Comparison of ENCODE assay signal across 27 cellular contexts in the genomic region with DNA sequence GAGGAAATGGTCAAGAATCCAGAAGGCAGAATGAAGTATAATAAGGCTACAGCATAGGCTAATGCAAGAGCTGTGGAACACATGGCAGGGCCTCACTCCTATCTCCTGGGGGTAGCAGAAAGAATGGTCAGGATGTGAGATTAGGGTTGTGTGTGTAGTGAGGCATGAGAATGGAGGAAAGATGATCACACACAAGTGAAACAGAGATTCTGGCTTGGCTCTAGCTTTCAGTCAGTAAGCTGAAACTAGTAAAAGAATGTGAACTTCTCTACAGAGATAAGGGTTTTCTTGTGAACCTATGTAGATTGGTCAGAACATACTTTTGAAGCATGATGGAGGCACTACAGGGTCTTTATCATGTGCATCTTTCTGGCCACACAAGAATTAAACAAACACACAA.
DNase-seq lines count a peak whose midpoint lies in the region; ATAC-seq and TF ChIP-seq lines count a peak whose summit lies in the region.
"Had no signal": no experiment of that assay in that cellular context is flagged by ENCODE, and none has a peak within 500 bp of the region (broad histone marks: within the 10 kb centered on the region; RNA-seq: fewer than 3 reads in every experiment).

No MANE protein-coding gene starts in this region.

- H3K4me3 ChIP-seq in transverse colon = no peak overlapping the region
- H3K4me3 ChIP-seq: cardiac muscle cell, esophagus squamous epithelium, GM23248, MG63, PC-9, prostate gland, spleen, vagina had no signal

- no peaks in the 10 kb centered on the region for H3K4me1 ChIP-seq in transverse colon
- H3K4me1 ChIP-seq: esophagus squamous epithelium, prostate gland, spleen, vagina had no signal

- H3K9me3 ChIP-seq in transverse colon = no peaks in the 10 kb centered on the region
- H3K9me3 ChIP-seq: esophagus squamous epithelium, MG63, prostate gland, SK-N-SH, vagina had no signal

- TF ChIP-seq POLR2A in transverse colon (IDR thresholded peaks at IDR 0.05) = no peak

- intact Hi-C loops in transverse colon (cut with DNase I; ENCODE audit: low total_unique reads) = no loop called here

- no peaks in the 10 kb centered on the region for H3K36me3 Mint-ChIP-seq in HFFc6 (ENCODE audit: low read depth)
- H3K36me3 Mint-ChIP-seq: naive thymus-derived CD4-positive, alpha-beta T cell had no signal

- TF ChIP-seq CTCF in HFFc6 (IDR thresholded peaks at IDR 0.05) (no peak), transverse colon (IDR thresholded peaks at IDR 0.05) (no peak)

- H3K4me3 Mint-ChIP-seq in HFFc6 = no peak overlapping the region
- H3K4me3 Mint-ChIP-seq: activated naive CD8-positive, alpha-beta T cell treated with anti-CD3 and anti-CD28 coated beads, Interleukin-2, amount 50 U/mL, for 24 hours; stimulated activated naive CD8-positive, alpha-beta T cell treated with anti-CD3 and anti-CD28 coated beads, Interleukin-15, amount 100 ng/mL, for 72 hours had no signal

- TF ChIP-seq EP300 in transverse colon (IDR thresholded peaks at IDR 0.05; ENCODE audit: low read depth) = no peak

- no peaks in the 10 kb centered on the region for H3K27me3 ChIP-seq in transverse colon
- H3K27me3 ChIP-seq: cardiac muscle cell, esophagus squamous epithelium, MG63, spleen, vagina had no signal

- no peaks in the 10 kb centered on the region for H3K4me1 Mint-ChIP-seq in HFFc6 (ENCODE audit: low read depth)
- H3K4me1 Mint-ChIP-seq: naive thymus-derived CD4-positive, alpha-beta T cell; stimulated activated naive CD8-positive, alpha-beta T cell treated with anti-CD3 and anti-CD28 coated beads, Interleukin-15, amount 100 ng/mL, for 72 hours had no signal

- no peak for DNase-seq in HFFc6
- no peak for DNase-seq in substantia nigra (lab: John Stamatoyannopoulos, UW)
- no peak for DNase-seq in transverse colon
- DNase-seq in stimulated activated CD4-positive, alpha-beta T cell treated with anti-CD3 and anti-CD28 coated beads, Interleukin-4, amount 100 ng/mL, for 4 hours = no peak
- DNase-seq: activated CD4-positive, alpha-beta T cell treated with anti-CD3 and anti-CD28 coated beads, Interleukin-2, amount 50 U/mL, for 4 hours; activated naive CD8-positive, alpha-beta T cell treated with anti-CD3 and anti-CD28 coated beads, Interleukin-2, amount 50 U/mL, for 24 hours; activated T-cell treated with anti-CD3 and anti-CD28 coated beads, Interleukin-2, amount 50 U/mL, for 48 hours; COR-L47; esophagus squamous epithelium; glutamatergic neuron; GM23248; mammary epithelial cell; MG63; naive thymus-derived CD4-positive, alpha-beta T cell; NCI-H2029; NCI-H524 treated with DMSO at 0.1 percent for 48 hours; PC-9; SK-N-SH; spleen; stimulated activated naive CD8-positive, alpha-beta T cell treated with anti-CD3 and anti-CD28 coated beads, Interleukin-15, amount 100 ng/mL, for 72 hours had no signal

- no peaks in the 10 kb centered on the region; the same call in none of the 2 replicates for H3K27me3 Mint-ChIP-seq in HFFc6 (ENCODE audit: insufficient read depth)
- H3K27me3 Mint-ChIP-seq: activated naive CD8-positive, alpha-beta T cell treated with anti-CD3 and anti-CD28 coated beads, Interleukin-2, amount 50 U/mL, for 24 hours; stimulated activated naive CD8-positive, alpha-beta T cell treated with anti-CD3 and anti-CD28 coated beads, Interleukin-15, amount 100 ng/mL, for 72 hours had no signal

- peaks cover 16% of the 10 kb centered on the region for H3K9me3 Mint-ChIP-seq in HFFc6

- peak; percentile 94 for ATAC-seq in GM18498 (IDR thresholded peaks at IDR 0.05; ENCODE audit: unreplicated experiment)
- ATAC-seq in GM21360 (IDR thresholded peaks at IDR 0.05; ENCODE audit: unreplicated experiment) = peak; percentile 98
- peak; percentile 97 for ATAC-seq in HG02870 (IDR thresholded peaks at IDR 0.05; ENCODE audit: unreplicated experiment)
- peak; percentile 56 for ATAC-seq in HG03558 (IDR thresholded peaks at IDR 0.05; ENCODE audit: extremely low read depth, unreplicated experiment)
- ATAC-seq: activated naive CD8-positive, alpha-beta T cell treated with anti-CD3 and anti-CD28 coated beads, Interleukin-2, amount 50 U/mL, for 24 hours; naive thymus-derived CD4-positive, alpha-beta T cell; stimulated activated naive CD8-positive, alpha-beta T cell treated with anti-CD3 and anti-CD28 coated beads, Interleukin-15, amount 100 ng/mL, for 72 hours had no signal

- in situ Hi-C loops in transverse colon (cut with MboI; ENCODE audit: low pct_ligation_motif_present in 1 of 4, low pct_unique_long_range_greater_than_20kb in 1 of 4, low sequenced_read_pairs in 3 of 4) = no loop called here

- H3K27ac ChIP-seq in substantia nigra (ENCODE audit: low read depth, low read length, poor library complexity, severe bottlenecking) (no peak overlapping the region), transverse colon (no peak overlapping the region)
- H3K27ac ChIP-seq: cardiac muscle cell, esophagus squamous epithelium, GM23248, PC-9, prostate gland, spleen, vagina had no signal

- no peak overlapping the region for H3K27ac Mint-ChIP-seq in HFFc6
- H3K27ac Mint-ChIP-seq: activated naive CD8-positive, alpha-beta T cell treated with anti-CD3 and anti-CD28 coated beads, Interleukin-2, amount 50 U/mL, for 24 hours; naive thymus-derived CD4-positive, alpha-beta T cell; stimulated activated naive CD8-positive, alpha-beta T cell treated with anti-CD3 and anti-CD28 coated beads, Interleukin-15, amount 100 ng/mL, for 72 hours had no signal

- no peaks in the 10 kb centered on the region for H3K36me3 ChIP-seq in transverse colon
- H3K36me3 ChIP-seq: cardiac muscle cell, esophagus squamous epithelium, MG63, prostate gland, spleen, vagina had no signal
